23 cellular contexts compared by ENCODE assay signal in the genomic region with DNA sequence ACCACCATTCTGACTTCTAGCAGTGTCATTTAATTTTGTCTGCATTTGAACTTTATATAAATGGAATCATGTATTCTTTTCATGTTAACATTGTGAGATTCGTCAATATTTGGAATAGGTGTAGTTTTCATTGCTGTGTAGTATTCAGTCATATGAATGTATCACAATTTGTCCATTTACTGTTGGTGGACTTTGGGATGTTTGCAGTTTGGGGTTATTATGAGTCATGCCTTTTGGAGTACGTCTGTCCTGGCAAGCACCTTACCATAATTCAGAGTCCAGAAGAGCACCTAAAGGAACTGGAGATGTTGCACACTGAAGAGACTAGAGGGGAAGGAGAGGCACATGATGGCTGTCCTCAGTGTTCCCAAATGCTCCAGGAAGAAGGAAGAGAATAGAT. TPM values are rescaled to one million over a fixed set of nuclear protein-coding genes. Genes with fewer than 3 reads are reported as not detected.
DNase-seq lines count a peak whose midpoint lies in the region; ATAC-seq and TF ChIP-seq lines count a peak whose summit lies in the region.
"Had no signal": no experiment of that assay in that cellular context is flagged by ENCODE, and none has a peak within 500 bp of the region (broad histone marks: within the 10 kb centered on the region; RNA-seq: fewer than 3 reads in every experiment).

No MANE protein-coding gene starts in this region.

- H3K27me3 Mint-ChIP-seq in T-helper 2 cell treated with Interferon-gamma antibody and Interleukin-4, amounts not matched to agents 5 μg/mL and 100 μg/mL, for 36 hours (ENCODE audit: low read depth): no peaks in the 10 kb centered on the region
- H3K27me3 Mint-ChIP-seq in Calu3 (ENCODE audit: unreplicated experiment): no peaks in the 10 kb centered on the region
- no peaks in the 10 kb centered on the region for H3K27me3 Mint-ChIP-seq in central memory CD8-positive, alpha-beta T cell
- H3K27me3 Mint-ChIP-seq: activated CD4-positive, alpha-beta T cell treated with anti-CD3 and anti-CD28 coated beads for 36 hours had no signal

- no peak overlapping the region for H3K4me3 Mint-ChIP-seq in T-helper 2 cell treated with Interferon-gamma antibody and Interleukin-4, amounts not matched to agents 5 μg/mL and 100 μg/mL, for 36 hours
- no peak overlapping the region for H3K4me3 Mint-ChIP-seq in Calu3 (ENCODE audit: low read depth, unreplicated experiment)
- H3K4me3 Mint-ChIP-seq in central memory CD8-positive, alpha-beta T cell: no peak overlapping the region
- H3K4me3 Mint-ChIP-seq: activated CD4-positive, alpha-beta T cell treated with anti-CD3 and anti-CD28 coated beads for 36 hours; HFFc6; nephron progenitor cell had no signal

- H3K9ac ChIP-seq in neuronal stem cell (ENCODE audit: low read depth, low read length, poor library complexity): no peak overlapping the region

- no TSS peak for BruUV-seq in Calu3 (replicated peaks; lab: Mats Ljungman, UMichigan)

- H3K79me1 ChIP-seq in neuronal stem cell (ENCODE audit: low read depth, low read length): no peaks in the 10 kb centered on the region

- H3K9me3 ChIP-seq in neutrophil (no peaks in the 10 kb centered on the region), neuronal stem cell (replicated peaks in 1 of 2; ENCODE audit: control insufficient read depth in 2 of 2, insufficient read depth in 1 of 2, low read depth in 1 of 2, low read length in 2 of 2) (no peaks in the 10 kb centered on the region)
- H3K9me3 ChIP-seq: BE2C, esophagus muscularis mucosa, gastroesophageal sphincter, tibial artery had no signal

- H3K18ac ChIP-seq in neuronal stem cell (ENCODE audit: low read length): no peak overlapping the region

- H3K27me3 ChIP-seq in neutrophil (no peaks in the 10 kb centered on the region), neuronal stem cell (ENCODE audit: control insufficient read depth in 3 of 3, insufficient read depth in 3 of 3, low read depth in 1 of 3, low read length in 3 of 3) (no peaks in the 10 kb centered on the region)
- H3K27me3 ChIP-seq: BE2C, esophagus muscularis mucosa, gastroesophageal sphincter, tibial artery had no signal

- no peak overlapping the region for H3K4me2 ChIP-seq in neuronal stem cell (ENCODE audit: insufficient read depth, low read length, poor library complexity, severe bottlenecking)

- H3K4me3 ChIP-seq in neutrophil (ENCODE audit: low read depth in 1 of 2, low read length in 1 of 2) (no peak overlapping the region), neuronal stem cell (ENCODE audit: low read length in 2 of 2) (no peak overlapping the region)
- H3K4me3 ChIP-seq: esophagus muscularis mucosa, gastroesophageal sphincter, tibial artery had no signal

- H3K9me3 Mint-ChIP-seq in T-helper 2 cell treated with Interferon-gamma antibody and Interleukin-4, amounts not matched to agents 5 μg/mL and 100 μg/mL, for 36 hours: no peaks in the 10 kb centered on the region
- peaks cover 4% of the 10 kb centered on the region for H3K9me3 Mint-ChIP-seq in Calu3 (ENCODE audit: low read depth, unreplicated experiment)
- no peaks in the 10 kb centered on the region for H3K9me3 Mint-ChIP-seq in central memory CD8-positive, alpha-beta T cell
- H3K9me3 Mint-ChIP-seq: HFFc6, nephron progenitor cell had no signal

- H3K4ac ChIP-seq in neuronal stem cell (ENCODE audit: low read length): no peak overlapping the region

- H3K23ac ChIP-seq in neuronal stem cell (ENCODE audit: low read depth, low read length, poor library complexity): no peak overlapping the region

- no peak overlapping the region for H2BK12ac ChIP-seq in neuronal stem cell (ENCODE audit: low read length)

- no CpG with 5 or more reads among the region's 2 CpGs for WGBS in neuronal stem cell (ENCODE audit: extremely low coverage in 2 of 2, insufficient read length in 2 of 2, insufficient replicate concordance in 1 of 2), 2 donors

- intact Hi-C loops in Calu3 (cut with micrococcal nuclease; ENCODE audit: unreplicated experiment): no loop called here

- DNase-seq in T-helper 2 cell treated with Interferon-gamma antibody and Interleukin-4, amounts not matched to agents 5 μg/mL and 100 μg/mL, for 36 hours (ENCODE audit: low spot score): no peak
- no peak for DNase-seq in T-helper 2 cell
- no peak for DNase-seq in Calu3
- no peak for DNase-seq in central memory CD8-positive, alpha-beta T cell (ENCODE audit: low spot score in 2 of 2)
- no peak for DNase-seq in AG08396 (ENCODE audit: low spot score)
- no peak for DNase-seq in neuronal stem cell (ENCODE audit: low spot score)
- DNase-seq: 8988T; activated CD4-positive, alpha-beta T cell treated with anti-CD3 and anti-CD28 coated beads for 36 hours; activated naive CD4-positive, alpha-beta T cell; BE2C; effector CD4-positive, alpha-beta T cell; HFFc6; mesenchymal stem cell; NCI-H1436; NCI-H526 treated with DMSO at 0.1 percent for 48 hours; nephron progenitor cell; stimulated activated CD4-positive, alpha-beta T cell treated with anti-CD3 and anti-CD28 coated beads, Interleukin-1b, Interleukin-23, amount 100 ng/mL, for 48 hours; stimulated activated naive CD4-positive, alpha-beta T cell; tibial artery had no signal

- H4K91ac ChIP-seq in neuronal stem cell (ENCODE audit: low read depth, low read length, poor library complexity): no peak overlapping the region

- peaks cover 49% of the 10 kb centered on the region for H3K36me3 Mint-ChIP-seq in T-helper 2 cell treated with Interferon-gamma antibody and Interleukin-4, amounts not matched to agents 5 μg/mL and 100 μg/mL, for 36 hours (ENCODE audit: low read depth)
- H3K36me3 Mint-ChIP-seq in Calu3 (ENCODE audit: insufficient read depth, unreplicated experiment): peaks cover 93% of the 10 kb centered on the region
- H3K36me3 Mint-ChIP-seq in central memory CD8-positive, alpha-beta T cell (ENCODE audit: insufficient read depth): peaks cover 31% of the 10 kb centered on the region

- peak overlapping the region; percentile 1 for H3K27ac Mint-ChIP-seq in T-helper 2 cell treated with Interferon-gamma antibody and Interleukin-4, amounts not matched to agents 5 μg/mL and 100 μg/mL, for 36 hours
- peak overlapping the region; percentile 40 for H3K27ac Mint-ChIP-seq in Calu3 (ENCODE audit: unreplicated experiment)
- peak overlapping the region; percentile 2 for H3K27ac Mint-ChIP-seq in central memory CD8-positive, alpha-beta T cell (ENCODE audit: low read depth)
- H3K27ac Mint-ChIP-seq: activated CD4-positive, alpha-beta T cell treated with anti-CD3 and anti-CD28 coated beads for 36 hours; HFFc6; nephron progenitor cell had no signal

- no peak overlapping the region for H3K14ac ChIP-seq in neuronal stem cell (ENCODE audit: low read length)

- H2BK120ac ChIP-seq in neuronal stem cell (ENCODE audit: low read depth, low read length): no peak overlapping the region

- H2BK5ac ChIP-seq in neuronal stem cell (ENCODE audit: low read length): no peak overlapping the region

- peak overlapping the region; percentile 50 for H3K27ac ChIP-seq in neutrophil
- H3K27ac ChIP-seq in neuronal stem cell (replicated peaks; ENCODE audit: low read length): no peak overlapping the region
- H3K27ac ChIP-seq: tibial artery had no signal

- no peak overlapping the region for H4K8ac ChIP-seq in neuronal stem cell (ENCODE audit: low read depth, low read length)

- peaks cover 13% of the 10 kb centered on the region for H3K4me1 Mint-ChIP-seq in T-helper 2 cell treated with Interferon-gamma antibody and Interleukin-4, amounts not matched to agents 5 μg/mL and 100 μg/mL, for 36 hours (ENCODE audit: low read depth)
- H3K4me1 Mint-ChIP-seq in Calu3 (ENCODE audit: low read depth, unreplicated experiment): peaks cover 69% of the 10 kb centered on the region
- peaks cover 42% of the 10 kb centered on the region for H3K4me1 Mint-ChIP-seq in central memory CD8-positive, alpha-beta T cell

- no peak overlapping the region for H2AK5ac ChIP-seq in neuronal stem cell (ENCODE audit: low read depth, low read length)

- H3K4me1 ChIP-seq in neutrophil (ENCODE audit: control insufficient read depth in 1 of 2, insufficient read depth in 1 of 2, low read depth in 1 of 2, low read length in 1 of 2): peaks cover 18% of the 10 kb centered on the region in 2 experiments
- peaks cover 0 to 2% of the 10 kb centered on the region in 2 donors for H3K4me1 ChIP-seq in neuronal stem cell (ENCODE audit: control insufficient read depth in 2 of 2, insufficient read depth in 1 of 2, low read depth in 1 of 2, low read length in 2 of 2)

- ATAC-seq in central memory CD8-positive, alpha-beta T cell (replicated peaks; ENCODE audit: extremely low read depth, poor library complexity, severe bottlenecking): no peak
- no peak for ATAC-seq in GM21367 (IDR thresholded peaks at IDR 0.05; ENCODE audit: unreplicated experiment)
- ATAC-seq: activated CD4-positive, alpha-beta T cell treated with anti-CD3 and anti-CD28 coated beads for 36 hours; gastroesophageal sphincter had no signal

- TF ChIP-seq CTCF in Calu3 (IDR thresholded peaks at IDR 0.05; ENCODE audit: unreplicated experiment): no peak
- no peak for TF ChIP-seq CTCF in neutrophil (IDR thresholded peaks at IDR 0.05)

- no peak overlapping the region for H2AFZ ChIP-seq in neuronal stem cell (ENCODE audit: low read length)

- CTCF ChIA-PET in Calu3 (lab: Charles Lee): no interaction called here

- H3K36me3 ChIP-seq in neutrophil (peaks cover 42% of the 10 kb centered on the region), neuronal stem cell (replicated peaks in 1 of 2; ENCODE audit: control insufficient read depth in 2 of 2, insufficient read depth in 2 of 2, low read length in 2 of 2) (peaks cover 12 to 58% of the 10 kb centered on the region in 2 donors)
- H3K36me3 ChIP-seq: BE2C had no signal

- no peak overlapping the region for H2BK15ac ChIP-seq in neuronal stem cell (ENCODE audit: low read length)

RNA-seq across cellular contexts. Expression of gene PHKG2, which starts 3.1 kb away (rescaled TPM):
- total RNA-seq in Calu3 (2022): 66.7 and 72.8 TPM in 2 replicates
- polyA plus RNA-seq in neuronal stem cell (2013, experiment 1 of 2): 22.6 TPM
- polyA plus RNA-seq in neuronal stem cell (2013, experiment 2 of 2): 21.7 TPM

RNA-seq across cellular contexts. Expression of gene CFAP119, which starts 16.8 kb away (rescaled TPM):
- total RNA-seq in Calu3 (2022): 13.7 and 13.8 TPM in 2 replicates
- 7.2 TPM for polyA plus RNA-seq in neuronal stem cell (2013, experiment 1 of 2)
- 7.6 TPM for polyA plus RNA-seq in neuronal stem cell (2013, experiment 2 of 2)

RNA-seq across cellular contexts. Expression of gene RNF40, which starts 17.0 kb away (rescaled TPM):
- 130 and 136 TPM in 2 replicates for total RNA-seq in Calu3 (2022)
- polyA plus RNA-seq in neuronal stem cell (2013, experiment 1 of 2): 35.7 TPM
- polyA plus RNA-seq in neuronal stem cell (2013, experiment 2 of 2): 38.4 TPM

RNA-seq across cellular contexts. Expression of gene ZNF629, which starts 41.9 kb away (rescaled TPM):
- 29.9 and 32.6 TPM in 2 replicates for total RNA-seq in Calu3 (2022)
- polyA plus RNA-seq in neuronal stem cell (2013, experiment 1 of 2): 10.7 TPM
- 11.2 TPM for polyA plus RNA-seq in neuronal stem cell (2013, experiment 2 of 2)

RNA-seq across cellular contexts. Expression of gene SRCAP, which starts 46.1 kb away (rescaled TPM):
- total RNA-seq in Calu3 (2022): 84.6 and 90.8 TPM in 2 replicates
- 15.9 TPM for polyA plus RNA-seq in neuronal stem cell (2013, experiment 1 of 2)
- 17.9 TPM for polyA plus RNA-seq in neuronal stem cell (2013, experiment 2 of 2)
